ENCODE assay signal across 9 cellular contexts in the genomic region with DNA sequence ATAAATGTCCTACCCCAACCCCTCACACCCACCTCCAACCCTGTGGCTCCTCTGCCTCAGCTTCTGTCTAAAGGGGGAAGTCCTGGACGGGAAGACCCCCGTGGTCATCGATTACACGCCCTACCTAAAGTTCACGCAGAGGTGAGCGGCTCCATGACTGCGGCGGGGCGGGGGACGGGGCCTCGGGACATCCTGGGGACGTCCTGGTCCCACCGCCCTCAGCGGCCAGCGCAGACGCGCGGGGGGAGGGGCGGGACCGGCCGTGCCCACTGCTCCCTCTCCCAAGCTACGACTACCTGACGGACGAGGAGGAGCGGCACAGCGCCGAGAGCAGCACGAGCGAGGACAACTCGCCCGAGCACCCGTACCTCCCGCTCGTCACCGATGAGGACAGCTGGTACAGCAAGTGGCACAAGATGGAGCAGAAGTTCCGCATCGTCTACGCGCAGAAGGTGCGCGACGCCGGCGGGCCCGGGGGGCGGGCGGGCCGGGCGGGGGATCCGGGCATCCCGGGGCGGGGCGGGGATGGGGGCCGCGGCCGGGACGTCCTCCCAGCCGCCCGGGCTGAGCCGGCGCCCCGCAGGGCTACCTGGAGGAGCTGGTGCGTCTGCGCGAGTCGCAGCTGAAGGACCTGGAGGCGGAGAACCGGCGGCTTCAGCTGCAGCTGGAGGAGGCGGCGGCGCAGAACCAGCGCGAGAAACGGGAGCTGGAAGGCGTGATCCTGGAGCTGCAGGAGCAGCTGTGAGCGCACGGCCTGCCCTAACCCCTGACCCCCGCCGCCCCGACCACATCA. TPM values are rescaled to one million over a fixed set of nuclear protein-coding genes. Genes with fewer than 3 reads are reported as not detected.
A peak's percentile ranks its signal among the peaks of the same experiment; 100 is the strongest.
DNase-seq lines count a peak whose midpoint lies in the region; ATAC-seq, FAIRE-seq and TF ChIP-seq lines count a peak whose summit lies in the region.
"Had no signal": no experiment of that assay in that cellular context is flagged by ENCODE, and none has a peak within 500 bp of the region (broad histone marks: within the 10 kb centered on the region; RNA-seq: fewer than 3 reads in every experiment).

No MANE protein-coding gene starts in this region.

- CTCF ChIA-PET in AG04449 (lab: Yijun Ruan, JAX), result interaction anchor here (1.1 to 3.0 kb wide), 4 partner anchors 48 to 105 kb away, joined by 3 to 12 read pairs (median 4); a partner anchor contains a TSS

- peaks cover 42% of the 10 kb centered on the region for H3K27me3 Mint-ChIP-seq in T-helper 17 cell
- H3K27me3 Mint-ChIP-seq in effector memory CD8-positive, alpha-beta T cell, result peaks cover 41 to 70% of the 10 kb centered on the region in 2 donors

- ATAC-seq in T-helper 17 cell (peak; percentile 78), pancreas (peak; percentile 12 to 71 (median 48)), GM18505 (IDR thresholded peaks at IDR 0.05; ENCODE audit: unreplicated experiment) (no peak), HG02642 (IDR thresholded peaks at IDR 0.05; ENCODE audit: poor library complexity, unreplicated experiment) (no peak)
- ATAC-seq in effector memory CD8-positive, alpha-beta T cell (replicated peaks), result peak; percentile 73

- H3K4me1 Mint-ChIP-seq in T-helper 17 cell, result peaks cover 16% of the 10 kb centered on the region
- H3K4me1 Mint-ChIP-seq in effector memory CD8-positive, alpha-beta T cell (ENCODE audit: low read depth in 2 of 2), result peaks cover 10 to 17% of the 10 kb centered on the region in 2 donors

- H3K9me3 Mint-ChIP-seq in effector memory CD8-positive, alpha-beta T cell, result no peaks in the 10 kb centered on the region

- H3K27ac Mint-ChIP-seq in T-helper 17 cell, result no peak overlapping the region
- no peak overlapping the region for H3K27ac Mint-ChIP-seq in effector memory CD8-positive, alpha-beta T cell

- TF ChIP-seq POLR2A in GM18505 (IDR thresholded peaks at IDR 0.05; ENCODE audit: borderline replicate concordance, extremely low read depth, insufficient read depth, insufficient read length), result no peak

- peaks cover 0 to 5% (median 0%) of the 10 kb centered on the region in 4 donors for H3K27me3 ChIP-seq in pancreas

- WGBS in pancreas, 2 donors, result 3 to 4% methylated on average over 51 to 81 of the region's 81 CpGs

- H3K36me3 ChIP-seq in pancreas, result peaks cover 2 to 6% (median 5%) of the 10 kb centered on the region in 3 donors

- intact Hi-C loops in pancreas (cut with DNase I), result no loop called here

- POLR2A ChIA-PET in AG04449 (lab: Yijun Ruan, JAX), result interaction anchor here (2.3 kb wide), 1 partner anchor 94 kb away, joined by 18 read pairs; no protein-coding TSS in a partner anchor

- H3K36me3 Mint-ChIP-seq in T-helper 17 cell (ENCODE audit: low read depth), result peaks cover 13% of the 10 kb centered on the region
- H3K36me3 Mint-ChIP-seq in effector memory CD8-positive, alpha-beta T cell (ENCODE audit: insufficient read depth), result peaks cover 19% of the 10 kb centered on the region

- no peaks in the 10 kb centered on the region for H3K4me1 ChIP-seq in pancreas

- no peak for TF ChIP-seq CTCF in AG04449 (IDR thresholded peaks at IDR 0.05; ENCODE audit: insufficient read depth, low read length, missing control alignments)
- TF ChIP-seq CTCF in pancreas (IDR thresholded peaks at IDR 0.05), result no peak

- H3K9me3 ChIP-seq in T-helper 17 cell (ENCODE audit: control insufficient read depth, low read length, poor library complexity, severe bottlenecking), result no peaks in the 10 kb centered on the region
- no peaks in the 10 kb centered on the region for H3K9me3 ChIP-seq in pancreas

- DNase-seq in AG04449 (ENCODE audit: low read depth, low spot score) (no peak), GM19239 (ENCODE audit: insufficient read length, low spot score) (peak; percentile 58), T-helper 17 cell (peak in 2 of 3 donors; percentile 19 to 22), pancreas (peak in 3 of 6 donors; percentile 57 to 84 (median 72)), MV-4-11 (lab: John Stamatoyannopoulos, UW) (no peak)
- DNase-seq in effector memory CD8-positive, alpha-beta T cell, result no peak

- H3K4me3 Mint-ChIP-seq in T-helper 17 cell, result peak overlapping the region; percentile 91
- peak overlapping the region; percentile 69 to 76 for H3K4me3 Mint-ChIP-seq in effector memory CD8-positive, alpha-beta T cell

- no peak overlapping the region for H3K27ac ChIP-seq in pancreas

- FAIRE-seq in GM19239 (lab: Jason Lieb, UNC), result no peak
- no peak for FAIRE-seq in pancreas (lab: Jason Lieb, UNC)
- FAIRE-seq: endometrium had no signal

- H3K4me3 ChIP-seq in AG04449 (ENCODE audit: low read depth, low read length), result peak overlapping the region; percentile 43
- peak overlapping the region in 2 of 4 donors; percentile 27 to 38 for H3K4me3 ChIP-seq in pancreas

RNA-seq across cellular contexts. Expression of a gene that starts 6.7 kb away (rescaled TPM):
- total RNA-seq in T-helper 17 cell (under 1 TPM; 0.37 to 0.55 TPM), pancreas (1 to 10 TPM in 5 of 6 donors, under 1 TPM in 1; 0.56 to 5.0 (median 2.9) TPM)
- polyA plus RNA-seq in pancreas, result 10 to 100 TPM; 24.0 to 59.4 TPM

RNA-seq across cellular contexts. Expression of a gene that starts 9.6 kb away (rescaled TPM):
- total RNA-seq in T-helper 17 cell (10 to 100 TPM; 75.9 to 76.5 TPM), pancreas (10 to 100 TPM; 50.7 to 72.7 (median 62.2) TPM)
- polyA plus RNA-seq in pancreas, result 100 to 1,000 TPM; 119 to 155 TPM

RNA-seq across cellular contexts. Expression of a gene that starts 30.0 kb away (rescaled TPM):
- total RNA-seq in T-helper 17 cell (10 to 100 TPM; 31.7 to 47.7 TPM), pancreas (100 to 1,000 TPM in 2 of 6 donors, 10 to 100 TPM in 4; 48.0 to 229 (median 69.6) TPM)
- 100 to 1,000 TPM in 1 of 2 donors, 10 to 100 TPM in 1; 55.7 to 100 TPM for polyA plus RNA-seq in pancreas

RNA-seq across cellular contexts. Expression of a gene that starts 47.1 kb away (rescaled TPM):
- total RNA-seq in T-helper 17 cell, result not detected
- total RNA-seq in pancreas, result under 1 TPM in 2 of 6 donors, not detected in 4; 0.24 to 0.37 TPM
- polyA plus RNA-seq in pancreas, result not detected

RNA-seq across cellular contexts. Expression of a gene that starts 48.6 kb away (rescaled TPM):
- total RNA-seq in T-helper 17 cell, result under 1 TPM; 0.07 to 0.31 TPM
- under 1 TPM; 0.24 to 0.97 (median 0.44) TPM for total RNA-seq in pancreas
- polyA plus RNA-seq in pancreas, result 1 to 10 TPM in 1 of 2 donors, under 1 TPM in 1; 0.87 to 1.3 TPM

Comparison
In these comparisons a context has a peak if more than half of its experiments do, and no peak if none do; other contexts are left out.
1. DNase-seq: peak in GM19239 (single experiment) and T-helper 17 cell (2 of 3); none in AG04449 (single experiment), effector memory CD8-positive, alpha-beta T cell (0 of 3) and MV-4-11 (single experiment).
2. ATAC-seq: peak in T-helper 17 cell (single experiment), effector memory CD8-positive, alpha-beta T cell (single experiment) and pancreas (4 of 4); none in GM18505 (single experiment) and HG02642 (single experiment).